1 cellular context compared by ENCODE assay signal in the genomic region with DNA sequence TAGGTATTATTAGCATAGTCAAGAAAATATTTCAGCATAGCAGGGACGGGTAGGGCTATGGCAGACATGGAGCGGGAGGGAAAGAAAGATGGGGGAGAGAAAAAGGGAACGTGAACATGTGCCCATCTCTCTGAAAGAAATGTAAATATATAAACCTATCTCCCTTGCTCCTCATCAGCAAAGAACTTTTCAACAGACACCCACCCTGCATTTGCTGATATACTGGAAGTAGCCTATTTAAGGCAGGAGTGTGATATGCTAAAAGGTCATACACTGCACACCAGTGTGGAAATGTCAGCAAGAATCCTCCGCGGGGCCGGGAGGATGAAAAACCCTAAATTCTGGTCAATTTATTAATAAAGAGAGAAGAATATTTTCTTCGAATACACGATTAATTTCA.
TF ChIP-seq lines count a peak whose summit lies in the region.

No MANE protein-coding gene starts in this region.

TF ChIP-seq in IMR-90, 13 proteins besides CTCF, POLR2A, EP300 and RAD21:
- no peak for TF ChIP-seq SMC3 (IDR thresholded peaks at IDR 0.05; ENCODE audit: low read depth, low read length)
- no peak for TF ChIP-seq MAFK (IDR thresholded peaks at IDR 0.05; ENCODE audit: low read depth, low read length)
- TF ChIP-seq CHD1 (IDR thresholded peaks at IDR 0.05; ENCODE audit: low read depth, low read length), result no peak
- no peak for TF ChIP-seq MXI1 (IDR thresholded peaks at IDR 0.05; ENCODE audit: borderline replicate concordance, low read depth, low read length)
- no peak for TF ChIP-seq FOS (IDR thresholded peaks at IDR 0.05; ENCODE audit: low read depth, low read length)
- no peak for TF ChIP-seq CEBPB (IDR thresholded peaks at IDR 0.05; ENCODE audit: low read depth, low read length)
- no peak for TF ChIP-seq MAZ (IDR thresholded peaks at IDR 0.05; ENCODE audit: borderline replicate concordance, low read depth, low read length)
- no peak for TF ChIP-seq BHLHE40 (IDR thresholded peaks at IDR 0.05; ENCODE audit: low read depth, low read length)
- TF ChIP-seq, protein P1, sequence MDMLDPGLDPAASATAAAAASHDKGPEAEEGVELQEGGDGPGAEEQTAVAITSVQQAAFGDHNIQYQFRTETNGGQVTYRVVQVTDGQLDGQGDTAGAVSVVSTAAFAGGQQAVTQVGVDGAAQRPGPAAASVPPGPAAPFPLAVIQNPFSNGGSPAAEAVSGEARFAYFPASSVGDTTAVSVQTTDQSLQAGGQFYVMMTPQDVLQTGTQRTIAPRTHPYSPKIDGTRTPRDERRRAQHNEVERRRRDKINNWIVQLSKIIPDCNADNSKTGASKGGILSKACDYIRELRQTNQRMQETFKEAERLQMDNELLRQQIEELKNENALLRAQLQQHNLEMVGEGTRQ (IDR thresholded peaks at IDR 0.05; ENCODE audit: low read depth, low read length), result no peak
- no peak for TF ChIP-seq NFE2L2 (IDR thresholded peaks at IDR 0.05; ENCODE audit: low read depth, low read length)
- no peak for TF ChIP-seq RFX5 (IDR thresholded peaks at IDR 0.05; ENCODE audit: low read depth, low read length)
- TF ChIP-seq, protein P2, sequence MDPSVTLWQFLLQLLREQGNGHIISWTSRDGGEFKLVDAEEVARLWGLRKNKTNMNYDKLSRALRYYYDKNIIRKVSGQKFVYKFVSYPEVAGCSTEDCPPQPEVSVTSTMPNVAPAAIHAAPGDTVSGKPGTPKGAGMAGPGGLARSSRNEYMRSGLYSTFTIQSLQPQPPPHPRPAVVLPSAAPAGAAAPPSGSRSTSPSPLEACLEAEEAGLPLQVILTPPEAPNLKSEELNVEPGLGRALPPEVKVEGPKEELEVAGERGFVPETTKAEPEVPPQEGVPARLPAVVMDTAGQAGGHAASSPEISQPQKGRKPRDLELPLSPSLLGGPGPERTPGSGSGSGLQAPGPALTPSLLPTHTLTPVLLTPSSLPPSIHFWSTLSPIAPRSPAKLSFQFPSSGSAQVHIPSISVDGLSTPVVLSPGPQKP (IDR thresholded peaks at IDR 0.05; ENCODE audit: borderline replicate concordance, low read depth, low read length), result no peak
- TF ChIP-seq RCOR1 (IDR thresholded peaks at IDR 0.05; ENCODE audit: insufficient replicate concordance, low read length), result no peak
